ENCODE assay signal across 9 cellular contexts in genomic region chr17:36793976-36794375, GRCh38.
"Had no signal": no experiment of that assay in that cellular context is flagged by ENCODE, and none has a peak within 500 bp of the region (broad histone marks: within the 10 kb centered on the region; RNA-seq: fewer than 3 reads in every experiment).

No MANE protein-coding gene starts in this region.

- FAIRE-seq: HTR-8/SVneo, K562 had no signal

- ATAC-seq: K562 had no signal

- DNase-seq: IMR-90, Karpas-422, KBM-7, KG1 had no signal

- H3K4me3 ChIP-seq: K562 had no signal

- H3K4me3 Mint-ChIP-seq: IgD-negative memory B cell had no signal

- H3K4me2 ChIP-seq: KMS-11 had no signal

- H3K27ac Mint-ChIP-seq: IgD-negative memory B cell had no signal

- H3K9ac ChIP-seq: KMS-11 had no signal

- H3K27ac ChIP-seq: HL-60, KMS-11 had no signal
